ENCODE assay signal across 24 cellular contexts in genomic region chr20:9427977-9428607, GRCh38.
"Had no signal": no experiment of that assay in that cellular context is flagged by ENCODE, and none has a peak within 500 bp of the region (broad histone marks: within the 10 kb centered on the region; RNA-seq: fewer than 3 reads in every experiment).

No MANE protein-coding gene starts in this region.

- H3K27ac Mint-ChIP-seq: dendritic cell treated with granulocyte-macrophage colony-stimulating factor and Interleukin-4, amounts not matched to agents 40 ng/mL and 50 ng/mL, for 4 days; effector memory CD8-positive, alpha-beta T cell; memory B cell; naive B cell; stimulated activated naive B cell treated with anti-CD40 and anti-IgM and Interleukin-4, amounts not matched to agents 10 μg/mL and 1 μg/mL and 100 μg/mL, for 72 hours; stimulated activated naive CD8-positive, alpha-beta T cell treated with anti-CD3 and anti-CD28 coated beads, Interleukin-15, amount 100 ng/mL, for 72 hours had no signal

- ATAC-seq: effector memory CD8-positive, alpha-beta T cell; gastroesophageal sphincter; lower lobe of right lung; stimulated activated naive B cell treated with anti-CD40 and anti-IgM and Interleukin-4, amounts not matched to agents 10 μg/mL and 1 μg/mL and 100 μg/mL, for 72 hours; stimulated activated naive CD8-positive, alpha-beta T cell treated with anti-CD3 and anti-CD28 coated beads, Interleukin-15, amount 100 ng/mL, for 72 hours; upper lobe of right lung had no signal

- H3K4me3 ChIP-seq: gastroesophageal sphincter, left ventricle myocardium inferior, lower lobe of right lung, sigmoid colon, skin epidermis, testis, tibial nerve, upper lobe of right lung, vagina had no signal

- H3K27me3 ChIP-seq: gastroesophageal sphincter, sigmoid colon, testis, tibial nerve, upper lobe of right lung, vagina had no signal

- H3K4me3 Mint-ChIP-seq: dendritic cell treated with granulocyte-macrophage colony-stimulating factor and Interleukin-4, amounts not matched to agents 40 ng/mL and 50 ng/mL, for 4 days; effector memory CD8-positive, alpha-beta T cell; memory B cell; naive B cell; nephron progenitor cell; stimulated activated naive B cell treated with anti-CD40 and anti-IgM and Interleukin-4, amounts not matched to agents 10 μg/mL and 1 μg/mL and 100 μg/mL, for 72 hours; stimulated activated naive CD8-positive, alpha-beta T cell treated with anti-CD3 and anti-CD28 coated beads, Interleukin-15, amount 100 ng/mL, for 72 hours had no signal

- H3K36me3 Mint-ChIP-seq: memory B cell; naive B cell; stimulated activated naive B cell treated with anti-CD40 and anti-IgM and Interleukin-4, amounts not matched to agents 10 μg/mL and 1 μg/mL and 100 μg/mL, for 72 hours had no signal

- H3K36me3 ChIP-seq: lower lobe of right lung, upper lobe of right lung had no signal

- H3K4me1 ChIP-seq: gastroesophageal sphincter, lower lobe of right lung, sigmoid colon, testis, tibial nerve, upper lobe of right lung, vagina had no signal

- H3K9me3 ChIP-seq: gastroesophageal sphincter, left ventricle myocardium inferior, lower lobe of right lung, sigmoid colon, testis, tibial nerve, upper lobe of right lung, vagina had no signal

- H3K27me3 Mint-ChIP-seq: dendritic cell treated with granulocyte-macrophage colony-stimulating factor and Interleukin-4, amounts not matched to agents 40 ng/mL and 50 ng/mL, for 4 days; effector memory CD8-positive, alpha-beta T cell; naive B cell; stimulated activated naive B cell treated with anti-CD40 and anti-IgM and Interleukin-4, amounts not matched to agents 10 μg/mL and 1 μg/mL and 100 μg/mL, for 72 hours; stimulated activated naive CD8-positive, alpha-beta T cell treated with anti-CD3 and anti-CD28 coated beads, Interleukin-15, amount 100 ng/mL, for 72 hours had no signal

- FAIRE-seq: colon, kidney had no signal

- DNase-seq: effector memory CD8-positive, alpha-beta T cell; glutamatergic neuron; kidney; left cardiac atrium; left ventricle myocardium inferior; lower lobe of right lung; midbrain; naive B cell; nephron progenitor cell; posterior cingulate gyrus; sigmoid colon; stimulated activated CD4-positive, alpha-beta T cell treated with anti-CD3 and anti-CD28 coated beads, Interleukin-2, amount 100 ng/mL, for 24 hours; stimulated activated CD4-positive, alpha-beta T cell treated with anti-CD3 and anti-CD28 coated beads, Interleukin-4, amount 100 ng/mL, for 4 hours; stimulated activated naive B cell treated with anti-CD40 and anti-IgM and Interleukin-4, amounts not matched to agents 10 μg/mL and 1 μg/mL and 100 μg/mL, for 72 hours; stimulated activated naive CD8-positive, alpha-beta T cell treated with anti-CD3 and anti-CD28 coated beads, Interleukin-15, amount 100 ng/mL, for 72 hours; testis; upper lobe of right lung had no signal

- H3K27ac ChIP-seq: gastroesophageal sphincter, left ventricle myocardium inferior, lower lobe of right lung, sigmoid colon, skin epidermis, testis, tibial nerve, upper lobe of right lung, vagina had no signal

- H3K9me3 Mint-ChIP-seq: dendritic cell treated with granulocyte-macrophage colony-stimulating factor and Interleukin-4, amounts not matched to agents 40 ng/mL and 50 ng/mL, for 4 days; effector memory CD8-positive, alpha-beta T cell; memory B cell; naive B cell; nephron progenitor cell; stimulated activated naive B cell treated with anti-CD40 and anti-IgM and Interleukin-4, amounts not matched to agents 10 μg/mL and 1 μg/mL and 100 μg/mL, for 72 hours; stimulated activated naive CD8-positive, alpha-beta T cell treated with anti-CD3 and anti-CD28 coated beads, Interleukin-15, amount 100 ng/mL, for 72 hours had no signal

- H3K4me1 Mint-ChIP-seq: memory B cell; nephron progenitor cell; stimulated activated naive B cell treated with anti-CD40 and anti-IgM and Interleukin-4, amounts not matched to agents 10 μg/mL and 1 μg/mL and 100 μg/mL, for 72 hours; stimulated activated naive CD8-positive, alpha-beta T cell treated with anti-CD3 and anti-CD28 coated beads, Interleukin-15, amount 100 ng/mL, for 72 hours had no signal
